30 cellular contexts compared by ENCODE assay signal in the genomic region with DNA sequence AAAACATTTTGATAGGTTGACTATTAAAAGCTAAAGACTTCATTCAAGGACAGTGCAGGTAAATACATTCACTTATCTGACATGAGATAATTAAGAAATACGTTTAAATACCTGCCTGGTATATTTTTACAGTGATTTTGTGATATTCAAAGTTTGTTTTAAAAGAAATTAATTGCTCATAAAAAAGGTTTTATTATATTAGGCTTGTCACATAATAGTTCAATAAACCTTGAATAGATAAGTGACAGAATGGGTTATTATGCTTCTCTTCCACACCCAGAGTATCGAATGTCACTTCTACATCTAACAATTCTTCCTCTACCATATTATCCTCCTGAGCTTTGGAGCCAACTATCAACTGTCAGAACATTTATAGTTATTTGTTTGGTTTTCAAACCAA.
"Had no signal": no experiment of that assay in that cellular context is flagged by ENCODE, and none has a peak within 500 bp of the region (broad histone marks: within the 10 kb centered on the region; RNA-seq: fewer than 3 reads in every experiment).

No MANE protein-coding gene starts in this region.

- H3K27ac Mint-ChIP-seq: activated CD4-positive, alpha-beta memory T cell treated with anti-CD3 and anti-CD28 coated beads, Interleukin-2, amount 10 ng/mL, durations not matched to agents 7 days and 5 days; activated naive CD8-positive, alpha-beta T cell; activated T-cell treated with anti-CD3 and anti-CD28 coated beads, Interleukin-2, amount 50 U/mL, for 24 hours; dendritic cell treated with granulocyte-macrophage colony-stimulating factor and Interleukin-4, amounts not matched to agents 40 ng/mL and 50 ng/mL, for 4 days; endodermal cell; progenitor cell of endocrine pancreas; stimulated activated effector memory CD8-positive, alpha-beta T cell treated with anti-CD3 and anti-CD28 coated beads, Interleukin-12 subunit alpha, Interleukin-12 subunit beta, amount 100 ng/mL, for 72 hours; T-helper 17 cell; WTC11 had no signal

- ATAC-seq: foreskin keratinocyte; heart right ventricle; left lung; lower lobe of right lung; natural killer cell treated with Interleukin-12 subunit alpha and Interleukin-12 subunit beta and Interleukin-15 and Interleukin-18, amount 100 ng/mL, for 72 hours; stimulated activated effector memory CD8-positive, alpha-beta T cell treated with anti-CD3 and anti-CD28 coated beads, Interleukin-12 subunit alpha, Interleukin-12 subunit beta, amount 100 ng/mL, for 72 hours; T-helper 17 cell; WTC11 had no signal

- H3K4me1 ChIP-seq: foreskin keratinocyte, heart right ventricle, left lung, lower lobe of right lung had no signal

- H3K9me3 ChIP-seq: esophagus muscularis mucosa, heart right ventricle, left lung, lower lobe of right lung, right lobe of liver, thoracic aorta had no signal

- H3K27ac ChIP-seq: foreskin keratinocyte, heart right ventricle, left lung, lower lobe of right lung, thoracic aorta had no signal

- H3K27me3 ChIP-seq: esophagus muscularis mucosa, foreskin keratinocyte, heart right ventricle, left lung, right lobe of liver had no signal

- H3K4me3 ChIP-seq: esophagus muscularis mucosa, heart right ventricle, left lung, lower lobe of right lung, right lobe of liver, thoracic aorta had no signal

- H3K9me3 Mint-ChIP-seq: activated CD4-positive, alpha-beta memory T cell treated with anti-CD3 and anti-CD28 coated beads, Interleukin-2, amount 10 ng/mL, durations not matched to agents 7 days and 5 days; activated CD4-positive, alpha-beta T cell treated with anti-CD3 and anti-CD28 coated beads, Interleukin-2, amount 10 ng/mL, durations not matched to agents 7 days and 5 days; activated T-cell treated with anti-CD3 and anti-CD28 coated beads, Interleukin-2, amount 50 U/mL, for 24 hours; activated T-helper 2 cell treated with anti-CD3 and anti-CD28 coated beads, Interferon-gamma antibody, Interleukin-2, Interleukin-4, amounts not matched to agents 10 μg/mL and 5 μg/mL and 100 μg/mL, durations not matched to agents 14 hours and 24 hours and 36 hours; central memory CD8-positive, alpha-beta T cell; dendritic cell treated with granulocyte-macrophage colony-stimulating factor and Interleukin-4, amounts not matched to agents 40 ng/mL and 50 ng/mL, for 4 days; endodermal cell; natural killer cell treated with Interleukin-12 subunit alpha and Interleukin-12 subunit beta and Interleukin-15 and Interleukin-18, amount 100 ng/mL, for 72 hours; stimulated activated effector memory CD8-positive, alpha-beta T cell treated with anti-CD3 and anti-CD28 coated beads, Interleukin-12 subunit alpha, Interleukin-12 subunit beta, amount 100 ng/mL, for 72 hours; stimulated activated naive CD8-positive, alpha-beta T cell treated with anti-CD3 and anti-CD28 coated beads, Interleukin-15, Interleukin-2, amounts not matched to agents 100 ng/mL and 50 ng/mL, for 24 hours; WTC11 had no signal

- FAIRE-seq: bronchial epithelial cell had no signal

- DNase-seq: activated CD4-positive, alpha-beta memory T cell treated with anti-CD3 and anti-CD28 coated beads, Interleukin-2, amount 10 ng/mL, durations not matched to agents 7 days and 5 days; activated CD4-positive, alpha-beta T cell treated with anti-CD3 and anti-CD28 coated beads for 1 hour; activated CD4-positive, alpha-beta T cell treated with anti-CD3 and anti-CD28 coated beads, Interleukin-2, amount 10 ng/mL, durations not matched to agents 7 days and 5 days; activated CD8-positive, alpha-beta memory T cell treated with anti-CD3 and anti-CD28 coated beads, Interleukin-2, amount 50 U/mL, for 48 hours; activated T-cell treated with anti-CD3 and anti-CD28 coated beads, Interleukin-2, amount 50 U/mL, for 24 hours; anterior cingulate cortex; endodermal cell; foreskin keratinocyte; heart right ventricle; kidney glomerular epithelial cell; left lung; lower lobe of right lung; mesenchymal stem cell; right lobe of liver; stimulated activated CD4-positive, alpha-beta T cell treated with anti-CD3 and anti-CD28 coated beads, Interleukin-12 subunit alpha, Interleukin-12 subunit beta, amount 100 ng/mL, for 4 hours; stimulated activated CD4-positive, alpha-beta T cell treated with anti-CD3 and anti-CD28 coated beads, Interleukin-4, amount 100 ng/mL, for 24 hours; T-helper 17 cell; trophoblast cell had no signal
